Comparison of ENCODE assay signal across 2 cellular contexts in the genomic region with DNA sequence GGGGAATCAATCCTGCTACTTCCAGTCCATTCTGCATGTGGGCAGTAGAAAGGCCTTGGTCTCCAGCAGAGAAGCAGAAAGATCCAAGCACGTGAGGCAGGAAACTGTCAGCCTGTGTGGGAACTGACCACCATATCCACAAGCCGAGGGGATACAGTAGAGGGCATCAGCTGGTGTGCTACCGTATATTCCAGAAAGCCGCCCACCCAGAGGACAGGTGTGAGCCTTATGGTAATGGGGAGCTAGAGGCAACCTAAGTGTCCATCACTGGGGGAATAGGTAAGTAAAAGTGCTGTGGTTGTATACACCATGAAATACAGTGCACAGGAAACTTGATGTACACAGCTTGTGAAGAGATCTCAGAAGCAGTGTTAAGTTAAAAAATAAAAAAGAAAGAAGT.
TF ChIP-seq lines count a peak whose summit lies in the region.

No MANE protein-coding gene starts in this region.

TF ChIP-seq in HCT116, 20 proteins besides CTCF, POLR2A, EP300 and RAD21:
- TF ChIP-seq EGR1 (IDR thresholded peaks at IDR 0.05; ENCODE audit: low read depth) (no peak), TCF7L2 (IDR thresholded peaks at IDR 0.05; ENCODE audit: borderline replicate concordance, extremely low read depth, insufficient read depth, insufficient read length) (no peak), ZNF274 (IDR thresholded peaks at IDR 0.05; ENCODE audit: low read depth, low read length) (no peak)
- TF ChIP-seq, protein P1, sequence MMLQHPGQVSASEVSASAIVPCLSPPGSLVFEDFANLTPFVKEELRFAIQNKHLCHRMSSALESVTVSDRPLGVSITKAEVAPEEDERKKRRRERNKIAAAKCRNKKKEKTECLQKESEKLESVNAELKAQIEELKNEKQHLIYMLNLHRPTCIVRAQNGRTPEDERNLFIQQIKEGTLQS (IDR thresholded peaks at IDR 0.05): no peak

TF ChIP-seq in HEK293, 187 proteins besides CTCF, POLR2A, EP300 and RAD21:
- TF ChIP-seq, protein P2, sequence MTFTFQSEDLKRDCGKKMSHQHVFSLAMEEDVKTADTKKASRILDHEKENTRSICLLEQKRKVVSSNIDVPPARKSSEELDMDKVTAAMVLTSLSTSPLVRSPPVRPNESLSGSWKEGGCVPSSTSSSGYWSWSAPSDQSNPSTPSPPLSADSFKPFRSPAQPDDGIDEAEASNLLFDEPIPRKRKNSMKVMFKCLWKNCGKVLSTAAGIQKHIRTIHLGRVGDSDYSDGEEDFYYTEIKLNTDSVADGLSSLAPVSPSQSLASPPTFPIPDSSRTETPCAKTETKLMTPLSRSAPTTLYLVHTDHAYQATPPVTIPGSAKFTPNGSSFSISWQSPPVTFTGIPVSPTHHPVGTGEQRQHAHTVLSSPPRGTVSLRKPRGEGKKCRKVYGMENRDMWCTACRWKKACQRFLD (tag by site-specific recombination; IDR thresholded peaks at IDR 0.05): no peak
- peak; percentile 98 for TF ChIP-seq MZF1 (tag by site-specific recombination; IDR thresholded peaks at IDR 0.05; ENCODE audit: borderline replicate concordance)
